34 cellular contexts compared by ENCODE assay signal in the genomic region with DNA sequence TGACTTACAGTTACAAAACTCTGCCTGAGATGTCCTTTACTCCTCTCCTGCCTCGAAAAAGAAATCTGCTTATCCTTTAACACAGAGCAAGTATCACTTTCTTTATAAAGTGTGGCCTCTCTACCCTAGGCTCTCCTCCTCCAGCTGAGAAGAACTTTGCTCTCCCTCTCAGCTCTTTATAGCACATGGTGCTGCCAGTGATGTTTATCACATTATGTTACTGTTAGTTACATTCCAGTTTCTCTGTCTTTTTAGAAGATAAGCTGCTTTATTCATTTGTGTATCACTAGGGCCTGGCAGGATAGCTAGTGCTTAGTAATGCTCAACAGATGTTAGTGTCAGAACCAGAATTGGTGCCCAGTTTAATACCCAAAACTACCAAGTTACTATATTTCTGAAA. TPM values are rescaled to one million over a fixed set of nuclear protein-coding genes. Genes with fewer than 3 reads are reported as not detected.
A peak's percentile ranks its signal among the peaks of the same experiment; 100 is the strongest.
DNase-seq lines count a peak whose midpoint lies in the region; ATAC-seq, FAIRE-seq and TF ChIP-seq lines count a peak whose summit lies in the region.
"Had no signal": no experiment of that assay in that cellular context is flagged by ENCODE, and none has a peak within 500 bp of the region (broad histone marks: within the 10 kb centered on the region; RNA-seq: fewer than 3 reads in every experiment).

No MANE protein-coding gene starts in this region.

- H4K8ac ChIP-seq in neuronal stem cell (ENCODE audit: low read depth, low read length): peak overlapping the region; percentile 43

- DNase-seq in NCI-H82 treated with DMSO at 0.1 percent for 48 hours (lab: John Stamatoyannopoulos, UW; ENCODE audit: unreplicated experiment): peak; percentile 52
- peak; percentile 14 for DNase-seq in fibroblast of pulmonary artery (ENCODE audit: low read depth)
- no peak for DNase-seq in neuronal stem cell (ENCODE audit: low spot score)
- DNase-seq in 8988T: no peak
- no peak for DNase-seq in CD4-positive, alpha-beta T cell
- no peak for DNase-seq in GM19239 (ENCODE audit: insufficient read length, low spot score)
- DNase-seq in NCI-H510A treated with DMSO at 0.1 percent for 48 hours (lab: John Stamatoyannopoulos, UW): no peak
- DNase-seq: activated CD4-positive, alpha-beta T cell treated with anti-CD3 and anti-CD28 coated beads for 48 hours; activated naive CD4-positive, alpha-beta T cell treated with anti-CD3 and anti-CD28 coated beads, Interleukin-2, amount 50 U/mL, for 16 hours; amniotic stem cell; Calu3; effector memory CD8-positive, alpha-beta T cell; erythroblast; foreskin fibroblast; H9; kidney; midbrain; naive thymus-derived CD8-positive, alpha-beta T cell; NCI-H1105 treated with DMSO at 0.1 percent for 48 hours; NCI-H187 treated with DMSO at 0.1 percent for 48 hours; NCI-H526; SHP77 treated with DMSO at 0.1 percent for 48 hours; stimulated activated naive B cell treated with anti-CD40 and anti-IgM and Interleukin-4, amounts not matched to agents 10 μg/mL and 1 μg/mL and 100 μg/mL, for 72 hours; WERI-Rb-1 had no signal

- no peak overlapping the region for H2AK5ac ChIP-seq in neuronal stem cell (ENCODE audit: low read depth, low read length)

- H3K23ac ChIP-seq in neuronal stem cell (ENCODE audit: low read depth, low read length, poor library complexity): no peak overlapping the region

- H4K91ac ChIP-seq in neuronal stem cell (ENCODE audit: low read depth, low read length, poor library complexity): no peak overlapping the region

- H3K4me2 ChIP-seq in neuronal stem cell (ENCODE audit: insufficient read depth, low read length, poor library complexity, severe bottlenecking): no peak overlapping the region

- no peak overlapping the region for H3K27ac Mint-ChIP-seq in CD4-positive, alpha-beta T cell
- H3K27ac Mint-ChIP-seq: activated T-helper 17 cell treated with anti-CD3 and anti-CD28 coated beads, Interleukin-2, amount 50 U/mL, for 72 hours; CD14-positive monocyte; effector memory CD8-positive, alpha-beta T cell; H9; naive thymus-derived CD8-positive, alpha-beta T cell; stimulated activated naive B cell treated with anti-CD40 and anti-IgM and Interleukin-4, amounts not matched to agents 10 μg/mL and 1 μg/mL and 100 μg/mL, for 72 hours had no signal

- no peaks in the 10 kb centered on the region for H3K4me1 Mint-ChIP-seq in CD4-positive, alpha-beta T cell (ENCODE audit: low read depth)
- H3K4me1 Mint-ChIP-seq: activated T-helper 17 cell treated with anti-CD3 and anti-CD28 coated beads, Interleukin-2, amount 50 U/mL, for 72 hours; CD14-positive monocyte; H9; naive thymus-derived CD8-positive, alpha-beta T cell; stimulated activated naive B cell treated with anti-CD40 and anti-IgM and Interleukin-4, amounts not matched to agents 10 μg/mL and 1 μg/mL and 100 μg/mL, for 72 hours had no signal

- no peaks in the 10 kb centered on the region for H3K27me3 ChIP-seq in neuronal stem cell (ENCODE audit: control insufficient read depth in 3 of 3, insufficient read depth in 3 of 3, low read depth in 1 of 3, low read length in 3 of 3)
- H3K27me3 ChIP-seq in CD4-positive, alpha-beta T cell (ENCODE audit: control insufficient read depth, insufficient read depth, low read length): no peaks in the 10 kb centered on the region
- H3K27me3 ChIP-seq: Peyer's patch, suprapubic skin had no signal

- no peak overlapping the region for H3K4ac ChIP-seq in neuronal stem cell (ENCODE audit: low read length)

- H2BK15ac ChIP-seq in neuronal stem cell (ENCODE audit: low read length): no peak overlapping the region

- H3K4me3 ChIP-seq in fibroblast of pulmonary artery (replicated peaks; ENCODE audit: low read depth, low read length) (no peak overlapping the region), neuronal stem cell (ENCODE audit: low read length in 2 of 2) (no peak overlapping the region)
- H3K4me3 ChIP-seq: Peyer's patch, suprapubic skin had no signal

- FAIRE-seq in GM19239 (lab: Jason Lieb, UNC): no peak
- FAIRE-seq: kidney had no signal

- no peaks in the 10 kb centered on the region for H3K4me1 ChIP-seq in neuronal stem cell (ENCODE audit: control insufficient read depth in 2 of 2, insufficient read depth in 1 of 2, low read depth in 1 of 2, low read length in 2 of 2)
- H3K4me1 ChIP-seq: suprapubic skin had no signal

- H3K27ac ChIP-seq in neuronal stem cell (replicated peaks; ENCODE audit: low read length): no peak overlapping the region
- no peak overlapping the region for H3K27ac ChIP-seq in CD4-positive, alpha-beta T cell (ENCODE audit: low read depth, low read length)
- H3K27ac ChIP-seq: suprapubic skin, WERI-Rb-1 had no signal

- no peaks in the 10 kb centered on the region for H3K9me3 ChIP-seq in neuronal stem cell (replicated peaks in 1 of 2; ENCODE audit: control insufficient read depth in 2 of 2, insufficient read depth in 1 of 2, low read depth in 1 of 2, low read length in 2 of 2)
- H3K9me3 ChIP-seq in CD4-positive, alpha-beta T cell (ENCODE audit: control insufficient read depth, low read length): no peaks in the 10 kb centered on the region
- H3K9me3 ChIP-seq: Peyer's patch, suprapubic skin had no signal

- CTCF ChIA-PET in CD4-positive, alpha-beta T cell (lab: Charles Lee): no interaction called here

- no peaks in the 10 kb centered on the region for H3K36me3 ChIP-seq in neuronal stem cell (replicated peaks in 1 of 2; ENCODE audit: control insufficient read depth in 2 of 2, insufficient read depth in 2 of 2, low read length in 2 of 2)
- H3K36me3 ChIP-seq: Peyer's patch, suprapubic skin, WERI-Rb-1 had no signal

- no peaks in the 10 kb centered on the region for H3K27me3 Mint-ChIP-seq in CD4-positive, alpha-beta T cell
- H3K27me3 Mint-ChIP-seq: activated T-helper 17 cell treated with anti-CD3 and anti-CD28 coated beads, Interleukin-2, amount 50 U/mL, for 72 hours; effector memory CD8-positive, alpha-beta T cell; stimulated activated naive B cell treated with anti-CD40 and anti-IgM and Interleukin-4, amounts not matched to agents 10 μg/mL and 1 μg/mL and 100 μg/mL, for 72 hours had no signal

- H2BK120ac ChIP-seq in neuronal stem cell (ENCODE audit: low read depth, low read length): no peak overlapping the region

- no CpG with 5 or more reads among the region's 1 CpG for WGBS in neuronal stem cell (ENCODE audit: extremely low coverage in 2 of 2, insufficient read length in 2 of 2, insufficient replicate concordance in 1 of 2), 2 donors

- H3K4me3 Mint-ChIP-seq in CD4-positive, alpha-beta T cell: no peak overlapping the region
- H3K4me3 Mint-ChIP-seq: activated T-helper 17 cell treated with anti-CD3 and anti-CD28 coated beads, Interleukin-2, amount 50 U/mL, for 72 hours; CD14-positive monocyte; effector memory CD8-positive, alpha-beta T cell; H9; naive thymus-derived CD8-positive, alpha-beta T cell; stimulated activated naive B cell treated with anti-CD40 and anti-IgM and Interleukin-4, amounts not matched to agents 10 μg/mL and 1 μg/mL and 100 μg/mL, for 72 hours had no signal

- no peaks in the 10 kb centered on the region for H3K79me1 ChIP-seq in neuronal stem cell (ENCODE audit: low read depth, low read length)

- TF ChIP-seq CTCF in fibroblast of pulmonary artery (IDR thresholded peaks at IDR 0.05; ENCODE audit: low read length, missing control alignments): no peak
- TF ChIP-seq CTCF in CD4-positive, alpha-beta T cell (IDR thresholded peaks at IDR 0.05): no peak

- no peaks in the 10 kb centered on the region for H3K36me3 Mint-ChIP-seq in CD4-positive, alpha-beta T cell (ENCODE audit: low read depth)
- H3K36me3 Mint-ChIP-seq: CD14-positive monocyte; naive thymus-derived CD8-positive, alpha-beta T cell; stimulated activated naive B cell treated with anti-CD40 and anti-IgM and Interleukin-4, amounts not matched to agents 10 μg/mL and 1 μg/mL and 100 μg/mL, for 72 hours had no signal

- no peak overlapping the region for H2AFZ ChIP-seq in neuronal stem cell (ENCODE audit: low read length)

- H3K9me3 Mint-ChIP-seq in CD4-positive, alpha-beta T cell: no peaks in the 10 kb centered on the region
- H3K9me3 Mint-ChIP-seq: H9 had no signal

- no peak overlapping the region for H3K9ac ChIP-seq in neuronal stem cell (ENCODE audit: low read depth, low read length, poor library complexity)

- H2BK5ac ChIP-seq in neuronal stem cell (ENCODE audit: low read length): no peak overlapping the region

- ATAC-seq in GM19324 (IDR thresholded peaks at IDR 0.05; ENCODE audit: low FRiP score, unreplicated experiment): peak; percentile 75
- ATAC-seq in CD4-positive, alpha-beta T cell (ENCODE audit: poor library complexity): no peak
- ATAC-seq: activated T-helper 17 cell treated with anti-CD3 and anti-CD28 coated beads, Interleukin-2, amount 50 U/mL, for 72 hours; effector memory CD8-positive, alpha-beta T cell; naive thymus-derived CD8-positive, alpha-beta T cell; stimulated activated naive B cell treated with anti-CD40 and anti-IgM and Interleukin-4, amounts not matched to agents 10 μg/mL and 1 μg/mL and 100 μg/mL, for 72 hours had no signal

- H3K18ac ChIP-seq in neuronal stem cell (ENCODE audit: low read length): no peak overlapping the region

- POLR2A ChIA-PET in CD4-positive, alpha-beta T cell (lab: Charles Lee): no interaction called here

- no peak overlapping the region for H2BK12ac ChIP-seq in neuronal stem cell (ENCODE audit: low read length)

- no peak overlapping the region for H3K14ac ChIP-seq in neuronal stem cell (ENCODE audit: low read length)

- intact Hi-C loops in CD4-positive, alpha-beta T cell (cut with DNase I, micrococcal nuclease): loop anchor here in 1 of 2 experiments (5.0 kb wide), 1 partner anchor 52 kb away; no protein-coding TSS in a partner anchor

RNA-seq across cellular contexts. Expression of gene TMEM229A, which starts 41.1 kb away (rescaled TPM):
- 0.31 TPM for polyA plus RNA-seq in neuronal stem cell (2013, experiment 1 of 2)
- polyA plus RNA-seq in neuronal stem cell (2013, experiment 2 of 2): 0.33 TPM
- total RNA-seq in CD4-positive, alpha-beta T cell: not detected
- total RNA-seq: activated T-helper 17 cell treated with anti-CD3 and anti-CD28 coated beads, Interleukin-2, amount 50 U/mL, for 72 hours; Calu3; HT1080; kidney; M059J; naive thymus-derived CD8-positive, alpha-beta T cell; omental fat pad; pulmonary artery endothelial cell; suprapubic skin had no signal
- polyA plus RNA-seq: CD14-positive monocyte; liver; naive thymus-derived CD8-positive, alpha-beta T cell had no signal

Comparison
In these comparisons a context has a peak if more than half of its experiments do, and no peak if none do; other contexts are left out.
1. DNase-seq: peak in NCI-H82 treated with DMSO at 0.1 percent for 48 hours (single experiment) and fibroblast of pulmonary artery (single experiment); none in neuronal stem cell (single experiment), 8988T (single experiment), CD4-positive, alpha-beta T cell (0 of 10), GM19239 (single experiment) and NCI-H510A treated with DMSO at 0.1 percent for 48 hours (single experiment).